ENCODE assay signal across 19 cellular contexts in genomic region chr2:201464547-201464946, GRCh38.
"Had no signal": no experiment of that assay in that cellular context is flagged by ENCODE, and none has a peak within 500 bp of the region (broad histone marks: within the 10 kb centered on the region; RNA-seq: fewer than 3 reads in every experiment).

No MANE protein-coding gene starts in this region.

- DNase-seq: activated CD4-positive, alpha-beta T cell treated with anti-CD3 and anti-CD28 coated beads for 48 hours; activated CD4-positive, CD25-positive, alpha-beta regulatory T cell; activated CD8-positive, alpha-beta memory T cell treated with anti-CD3 and anti-CD28 coated beads, Interleukin-2, amount 50 U/mL, for 4 hours; activated naive CD4-positive, alpha-beta T cell treated with anti-CD3 and anti-CD28 coated beads for 36 hours; activated naive CD8-positive, alpha-beta T cell treated with anti-CD3 and anti-CD28 coated beads, Interleukin-2, amount 50 U/mL, for 24 hours; activated T-cell treated with anti-CD3 and anti-CD28 coated beads, Interleukin-2, amount 50 U/mL, for 4 hours; foreskin keratinocyte; glutamatergic neuron; islet precursor cell; mammary epithelial cell; retina; stimulated activated CD4-positive, alpha-beta T cell treated with anti-CD3 and anti-CD28 coated beads, Interleukin-12 subunit alpha, Interleukin-12 subunit beta, amount 100 ng/mL, for 4 hours; stimulated activated CD4-positive, alpha-beta T cell treated with anti-CD3 and anti-CD28 coated beads, Interleukin-1b, Interleukin-23, amount 100 ng/mL, for 48 hours; stimulated activated CD8-positive, alpha-beta memory T cell treated with anti-CD3 and anti-CD28 coated beads, Interleukin-4, amount 100 ng/mL, for 48 hours; stimulated activated naive CD4-positive, alpha-beta T cell; T-helper 1 cell; T-helper 9 cell had no signal

- H3K27me3 ChIP-seq: foreskin keratinocyte, neutrophil had no signal

- H3K9me3 ChIP-seq: neutrophil had no signal

- ATAC-seq: activated naive CD8-positive, alpha-beta T cell treated with anti-CD3 and anti-CD28 coated beads, Interleukin-2, amount 50 U/mL, for 24 hours; activated T-cell treated with anti-CD3 and anti-CD28 coated beads, Interleukin-2, amount 50 U/mL, for 4 hours; foreskin keratinocyte; left lobe of liver had no signal

- H3K27ac ChIP-seq: foreskin keratinocyte, neutrophil had no signal
